Comparison of ENCODE assay signal across 1 cellular context in the genomic region with DNA sequence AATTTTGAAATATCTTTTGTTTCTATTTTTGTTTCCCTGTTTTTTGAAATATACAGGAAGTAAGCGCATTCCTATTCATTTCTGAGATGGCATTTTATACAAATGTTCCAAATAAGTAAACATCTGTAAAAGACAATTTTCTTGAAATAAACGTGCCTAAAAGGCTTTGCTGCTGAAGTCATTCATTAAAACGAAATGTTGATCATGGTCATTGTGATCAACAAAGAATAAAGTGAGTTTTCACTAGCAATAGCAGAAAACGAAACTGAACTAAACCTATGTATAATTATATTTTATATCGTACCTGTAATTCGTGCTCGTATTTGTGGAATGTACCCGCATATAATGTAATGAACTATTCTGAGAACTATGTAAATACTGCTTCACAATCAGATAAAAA.
TF ChIP-seq lines count a peak whose summit lies in the region.

No MANE protein-coding gene starts in this region.

TF ChIP-seq in IMR-90, 13 proteins besides CTCF, POLR2A, EP300 and RAD21:
- TF ChIP-seq CEBPB (IDR thresholded peaks at IDR 0.05; ENCODE audit: low read depth, low read length) (no peak), RFX5 (IDR thresholded peaks at IDR 0.05; ENCODE audit: low read depth, low read length) (no peak), BHLHE40 (IDR thresholded peaks at IDR 0.05; ENCODE audit: low read depth, low read length) (no peak), RCOR1 (IDR thresholded peaks at IDR 0.05; ENCODE audit: insufficient replicate concordance, low read length) (no peak), CHD1 (IDR thresholded peaks at IDR 0.05; ENCODE audit: low read depth, low read length) (no peak), MXI1 (IDR thresholded peaks at IDR 0.05; ENCODE audit: borderline replicate concordance, low read depth, low read length) (no peak), NFE2L2 (IDR thresholded peaks at IDR 0.05; ENCODE audit: low read depth, low read length) (no peak), MAZ (IDR thresholded peaks at IDR 0.05; ENCODE audit: borderline replicate concordance, low read depth, low read length) (no peak), SMC3 (IDR thresholded peaks at IDR 0.05; ENCODE audit: low read depth, low read length) (no peak), MAFK (IDR thresholded peaks at IDR 0.05; ENCODE audit: low read depth, low read length) (no peak), FOS (IDR thresholded peaks at IDR 0.05; ENCODE audit: low read depth, low read length) (no peak)
- TF ChIP-seq, protein P1, sequence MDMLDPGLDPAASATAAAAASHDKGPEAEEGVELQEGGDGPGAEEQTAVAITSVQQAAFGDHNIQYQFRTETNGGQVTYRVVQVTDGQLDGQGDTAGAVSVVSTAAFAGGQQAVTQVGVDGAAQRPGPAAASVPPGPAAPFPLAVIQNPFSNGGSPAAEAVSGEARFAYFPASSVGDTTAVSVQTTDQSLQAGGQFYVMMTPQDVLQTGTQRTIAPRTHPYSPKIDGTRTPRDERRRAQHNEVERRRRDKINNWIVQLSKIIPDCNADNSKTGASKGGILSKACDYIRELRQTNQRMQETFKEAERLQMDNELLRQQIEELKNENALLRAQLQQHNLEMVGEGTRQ (IDR thresholded peaks at IDR 0.05; ENCODE audit: low read depth, low read length): no peak
- TF ChIP-seq, protein P2, sequence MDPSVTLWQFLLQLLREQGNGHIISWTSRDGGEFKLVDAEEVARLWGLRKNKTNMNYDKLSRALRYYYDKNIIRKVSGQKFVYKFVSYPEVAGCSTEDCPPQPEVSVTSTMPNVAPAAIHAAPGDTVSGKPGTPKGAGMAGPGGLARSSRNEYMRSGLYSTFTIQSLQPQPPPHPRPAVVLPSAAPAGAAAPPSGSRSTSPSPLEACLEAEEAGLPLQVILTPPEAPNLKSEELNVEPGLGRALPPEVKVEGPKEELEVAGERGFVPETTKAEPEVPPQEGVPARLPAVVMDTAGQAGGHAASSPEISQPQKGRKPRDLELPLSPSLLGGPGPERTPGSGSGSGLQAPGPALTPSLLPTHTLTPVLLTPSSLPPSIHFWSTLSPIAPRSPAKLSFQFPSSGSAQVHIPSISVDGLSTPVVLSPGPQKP (IDR thresholded peaks at IDR 0.05; ENCODE audit: borderline replicate concordance, low read depth, low read length): no peak
TF ChIP-seq in IMR-90: peak in this region for 0.
